8 cellular contexts compared by ENCODE assay signal in the genomic region with DNA sequence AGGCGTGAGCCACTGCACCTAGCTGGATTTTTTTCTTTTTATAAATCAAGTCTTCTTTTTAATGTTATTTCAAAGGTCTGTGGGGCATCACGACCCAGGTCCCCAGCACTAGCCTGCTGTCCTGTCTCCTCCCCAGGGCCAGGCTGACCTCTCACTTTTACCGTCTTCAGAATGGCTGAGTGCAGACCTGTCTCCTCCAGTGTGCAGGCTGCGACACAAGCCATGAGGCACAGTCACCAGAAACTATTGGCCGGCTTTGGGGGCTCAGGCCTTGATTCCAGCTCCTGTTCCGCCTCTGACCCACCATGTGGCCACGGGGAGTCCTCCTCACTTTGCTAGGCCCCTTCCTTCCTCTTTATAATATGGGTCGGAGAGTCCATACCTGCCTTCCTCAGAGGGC. TPM values are rescaled to one million over a fixed set of nuclear protein-coding genes. Genes with fewer than 3 reads are reported as not detected.
"Had no signal": no experiment of that assay in that cellular context is flagged by ENCODE, and none has a peak within 500 bp of the region (broad histone marks: within the 10 kb centered on the region; RNA-seq: fewer than 3 reads in every experiment).

No MANE protein-coding gene starts in this region.

- H3K4me1 ChIP-seq: HAP-1 had no signal

- DNase-seq: GOT3, H7, HFFc6 had no signal

- H3K9me3 ChIP-seq: HAP-1 had no signal

- H3K9me3 Mint-ChIP-seq: HFFc6 had no signal

- ATAC-seq: HCT116, HepG2 had no signal

- H3K27ac ChIP-seq: HL-60 had no signal

- H3K27ac Mint-ChIP-seq: HFFc6, IgD-negative memory B cell had no signal

- H3K36me3 Mint-ChIP-seq: IgD-negative memory B cell had no signal

- H3K36me3 ChIP-seq: HAP-1 had no signal

- H3K4me3 ChIP-seq: HAP-1 had no signal

- H3K4me3 Mint-ChIP-seq: HFFc6, IgD-negative memory B cell had no signal

RNA-seq across cellular contexts. Expression of gene NEURL1B, which starts 46.6 kb away (rescaled TPM):
- polyA plus RNA-seq: IgD-negative memory B cell had no signal
